16 cellular contexts compared by ENCODE assay signal in genomic region chr9:69089491-69089890, GRCh38. TPM values are rescaled to one million over a fixed set of nuclear protein-coding genes. Genes with fewer than 3 reads are reported as not detected.
A peak's percentile ranks its signal among the peaks of the same experiment; 100 is the strongest.
DNase-seq lines count a peak whose midpoint lies in the region; TF ChIP-seq lines count a peak whose summit lies in the region.
"Had no signal": no experiment of that assay in that cellular context is flagged by ENCODE, and none has a peak within 500 bp of the region (broad histone marks: within the 10 kb centered on the region; RNA-seq: fewer than 3 reads in every experiment).

No MANE protein-coding gene starts in this region.

- no peak overlapping the region for H2BK120ac ChIP-seq in neuronal stem cell (ENCODE audit: low read depth, low read length)

- CTCF ChIA-PET in RWPE1 (lab: Yijun Ruan, JAX) = interaction anchor here (0.6 kb wide), 1 partner anchor 216 kb away, joined by 3 read pairs; no protein-coding TSS in a partner anchor

- no peak overlapping the region for H3K4me3 ChIP-seq in iPS DF 6.9 (ENCODE audit: low read length)
- no peak overlapping the region for H3K4me3 ChIP-seq in neuronal stem cell (ENCODE audit: low read length in 2 of 2)
- no peak overlapping the region for H3K4me3 ChIP-seq in foreskin fibroblast (ENCODE audit: low read depth in 1 of 2, low read length in 2 of 2)
- H3K4me3 ChIP-seq: sigmoid colon had no signal

- no peaks in the 10 kb centered on the region for H3K79me1 ChIP-seq in neuronal stem cell (ENCODE audit: low read depth, low read length)

- no peak overlapping the region for H2BK12ac ChIP-seq in neuronal stem cell (ENCODE audit: low read length)

- H3K27ac ChIP-seq in iPS DF 6.9 (ENCODE audit: low read length) (peak overlapping the region; percentile 48), neuronal stem cell (replicated peaks; ENCODE audit: low read length) (no peak overlapping the region), RWPE1 (no peak overlapping the region)

- no peak for TF ChIP-seq CTCF in RWPE1 (conservative IDR thresholded peaks at IDR 0.05; ENCODE audit: low read depth)
- TF ChIP-seq CTCF in foreskin fibroblast (IDR thresholded peaks at IDR 0.05; ENCODE audit: low read depth, low read length) = no peak

- POLR2A ChIA-PET in RWPE1 (lab: Yijun Ruan, JAX; ENCODE audit: low non-redundant PET) = no interaction called here

- no peak overlapping the region for H2BK15ac ChIP-seq in neuronal stem cell (ENCODE audit: low read length)

- no peak overlapping the region for H3K4me2 ChIP-seq in neuronal stem cell (ENCODE audit: insufficient read depth, low read length, poor library complexity, severe bottlenecking)

- no peak overlapping the region for H4K8ac ChIP-seq in neuronal stem cell (ENCODE audit: low read depth, low read length)

- H3K27me3 ChIP-seq in iPS DF 6.9 (ENCODE audit: control insufficient read depth, insufficient read depth, low read length) = no peaks in the 10 kb centered on the region
- H3K27me3 ChIP-seq in neuronal stem cell (ENCODE audit: control insufficient read depth in 3 of 3, insufficient read depth in 3 of 3, low read depth in 1 of 3, low read length in 3 of 3) = no peaks in the 10 kb centered on the region
- H3K27me3 ChIP-seq: sigmoid colon had no signal

- H3K36me3 ChIP-seq in ES-I3 (ENCODE audit: insufficient read depth, low read length) (no peaks in the 10 kb centered on the region), iPS DF 6.9 (ENCODE audit: control insufficient read depth, insufficient read depth, low read length) (no peaks in the 10 kb centered on the region; the same call in 1 of the 2 replicates), neuronal stem cell (replicated peaks in 1 of 2; ENCODE audit: control insufficient read depth in 2 of 2, insufficient read depth in 2 of 2, low read length in 2 of 2) (no peaks in the 10 kb centered on the region)
- H3K36me3 ChIP-seq: sigmoid colon had no signal

- H3K4ac ChIP-seq in neuronal stem cell (ENCODE audit: low read length) = no peak overlapping the region

- H2BK5ac ChIP-seq in neuronal stem cell (ENCODE audit: low read length) = no peak overlapping the region

- no peak overlapping the region for H3K14ac ChIP-seq in neuronal stem cell (ENCODE audit: low read length)

- no CpG with 5 or more reads among the region's 9 CpGs for WGBS in iPS DF 6.9 (ENCODE audit: insufficient coverage, insufficient read length)
- WGBS in neuronal stem cell (ENCODE audit: extremely low coverage in 2 of 2, insufficient read length in 2 of 2, insufficient replicate concordance in 1 of 2), 2 donors = no CpG with 5 or more reads among the region's 9 CpGs

- H3K9ac ChIP-seq in ES-I3 (ENCODE audit: low read depth, low read length) (peak overlapping the region; percentile 37), neuronal stem cell (ENCODE audit: low read depth, low read length, poor library complexity) (no peak overlapping the region)

- H2AFZ ChIP-seq in neuronal stem cell (ENCODE audit: low read length) = peak overlapping the region; percentile 50

- H3K18ac ChIP-seq in neuronal stem cell (ENCODE audit: low read length) = no peak overlapping the region

- peak; percentile 30 for DNase-seq in NCI-H2029 (lab: John Stamatoyannopoulos, UW)
- DNase-seq in iPS DF 6.9 (ENCODE audit: low read depth, low spot score) = no peak
- no peak for DNase-seq in neuronal stem cell (ENCODE audit: low spot score)
- DNase-seq in RWPE1 (ENCODE audit: low spot score) = no peak
- DNase-seq in foreskin fibroblast = no peak
- DNase-seq in KG1 (lab: John Stamatoyannopoulos, UW) = no peak
- DNase-seq: activated CD4-positive, alpha-beta T cell treated with anti-CD3 and anti-CD28 coated beads, Interleukin-2, amount 10 ng/mL, durations not matched to agents 24 days and 14 days; activated naive CD8-positive, alpha-beta T cell treated with anti-CD3 and anti-CD28 coated beads, Interleukin-2, amount 50 U/mL, for 24 hours; CD4-positive, alpha-beta T cell; effector memory CD4-positive, alpha-beta T cell; natural killer cell; NCI-H1048; posterior cingulate gyrus; SHP77; sigmoid colon had no signal

- no peak overlapping the region for H4K91ac ChIP-seq in neuronal stem cell (ENCODE audit: low read depth, low read length, poor library complexity)

- H3K9me3 ChIP-seq in ES-I3 (ENCODE audit: control insufficient read depth, insufficient read depth, low read length) (no peaks in the 10 kb centered on the region), iPS DF 6.9 (ENCODE audit: control insufficient read depth, insufficient read depth, low read length) (no peaks in the 10 kb centered on the region), neuronal stem cell (replicated peaks in 1 of 2; ENCODE audit: control insufficient read depth in 2 of 2, insufficient read depth in 1 of 2, low read depth in 1 of 2, low read length in 2 of 2) (peaks cover 0 to 2% of the 10 kb centered on the region in 2 donors)
- H3K9me3 ChIP-seq: sigmoid colon had no signal

- no peak overlapping the region for H3K23ac ChIP-seq in neuronal stem cell (ENCODE audit: low read depth, low read length, poor library complexity)

- H3K4me1 ChIP-seq in ES-I3 (ENCODE audit: insufficient read depth, low read length) (peaks cover 18% of the 10 kb centered on the region), iPS DF 6.9 (ENCODE audit: control insufficient read depth, insufficient read depth, low read length) (no peaks in the 10 kb centered on the region; the same call in 1 of the 2 replicates), neuronal stem cell (ENCODE audit: control insufficient read depth in 2 of 2, insufficient read depth in 1 of 2, low read depth in 1 of 2, low read length in 2 of 2) (peaks cover 8 to 10% of the 10 kb centered on the region in 2 donors)
- H3K4me1 ChIP-seq: sigmoid colon had no signal

- no peak overlapping the region for H2AK5ac ChIP-seq in neuronal stem cell (ENCODE audit: low read depth, low read length)

RNA-seq across cellular contexts. Expression of gene FXN, which starts 53.9 kb away (rescaled TPM):
- 32.9 TPM for polyA plus RNA-seq in neuronal stem cell (2013, experiment 1 of 2)
- polyA plus RNA-seq in neuronal stem cell (2013, experiment 2 of 2) = 33.9 TPM
